14 cellular contexts compared by ENCODE assay signal in genomic region chr1:98210064-98210463, GRCh38.
DNase-seq lines count a peak whose midpoint lies in the region; ATAC-seq, FAIRE-seq and TF ChIP-seq lines count a peak whose summit lies in the region.
"Had no signal": no experiment of that assay in that cellular context is flagged by ENCODE, and none has a peak within 500 bp of the region (broad histone marks: within the 10 kb centered on the region; RNA-seq: fewer than 3 reads in every experiment).

No MANE protein-coding gene starts in this region.

- peaks cover 47% of the 10 kb centered on the region for H3K4me1 Mint-ChIP-seq in HFFc6 (ENCODE audit: low read depth)
- no peaks in the 10 kb centered on the region for H3K4me1 Mint-ChIP-seq in activated T-helper 2 cell treated with anti-CD3 and anti-CD28 coated beads, Interferon-gamma antibody, Interleukin-2, Interleukin-4, amounts not matched to agents 10 μg/mL and 5 μg/mL and 100 μg/mL, durations not matched to agents 14 hours and 24 hours and 36 hours (ENCODE audit: low read depth)
- H3K4me1 Mint-ChIP-seq: naive B cell had no signal

- ATAC-seq in GM18511 (IDR thresholded peaks at IDR 0.05; ENCODE audit: unreplicated experiment), result no peak
- ATAC-seq: activated T-cell treated with anti-CD3 and anti-CD28 coated beads, Interleukin-2, amount 50 U/mL, for 72 hours had no signal

- no peaks in the 10 kb centered on the region for H3K9me3 ChIP-seq in testis

- H3K27me3 Mint-ChIP-seq in HFFc6 (ENCODE audit: insufficient read depth), result no peaks in the 10 kb centered on the region
- H3K27me3 Mint-ChIP-seq in activated T-helper 2 cell treated with anti-CD3 and anti-CD28 coated beads, Interferon-gamma antibody, Interleukin-2, Interleukin-4, amounts not matched to agents 10 μg/mL and 5 μg/mL and 100 μg/mL, durations not matched to agents 14 hours and 24 hours and 36 hours (ENCODE audit: low read depth), result no peaks in the 10 kb centered on the region
- H3K27me3 Mint-ChIP-seq: naive B cell had no signal

- DNase-seq in HFFc6, result peak; percentile 89
- DNase-seq in glomerular visceral epithelial cell (ENCODE audit: extremely low spot score), result peak; percentile 91
- DNase-seq in stromal cell of bone marrow (ENCODE audit: low read depth), result peak; percentile 44
- DNase-seq in DMS79 (lab: John Stamatoyannopoulos, UW), result no peak
- no peak for DNase-seq in activated T-helper 2 cell treated with anti-CD3 and anti-CD28 coated beads, Interferon-gamma antibody, Interleukin-2, Interleukin-4, amounts not matched to agents 10 μg/mL and 5 μg/mL and 100 μg/mL, durations not matched to agents 14 hours and 24 hours and 36 hours (ENCODE audit: low spot score)
- DNase-seq in testis, result no peak
- DNase-seq: activated T-cell treated with anti-CD3 and anti-CD28 coated beads, Interleukin-2, amount 50 U/mL, for 72 hours; naive B cell; NCI-H2081; stimulated activated CD4-positive, alpha-beta T cell treated with anti-CD3 and anti-CD28 coated beads, Interleukin-1b, Interleukin-23, amount 100 ng/mL, for 48 hours; WERI-Rb-1 had no signal

- intact Hi-C loops in activated T-helper 2 cell treated with anti-CD3 and anti-CD28 coated beads, Interferon-gamma antibody, Interleukin-2, Interleukin-4, amounts not matched to agents 10 μg/mL and 5 μg/mL and 100 μg/mL, durations not matched to agents 14 hours and 24 hours and 36 hours (cut with micrococcal nuclease), result no loop called here
- intact Hi-C loops in testis (cut with DNase I; ENCODE audit: low total_unique reads), result no loop called here

- peak overlapping the region; percentile 87 for H3K4me3 Mint-ChIP-seq in HFFc6
- no peak overlapping the region for H3K4me3 Mint-ChIP-seq in activated T-helper 2 cell treated with anti-CD3 and anti-CD28 coated beads, Interferon-gamma antibody, Interleukin-2, Interleukin-4, amounts not matched to agents 10 μg/mL and 5 μg/mL and 100 μg/mL, durations not matched to agents 14 hours and 24 hours and 36 hours (ENCODE audit: low read depth)
- H3K4me3 Mint-ChIP-seq: activated T-cell treated with anti-CD3 and anti-CD28 coated beads, Interleukin-2, amount 50 U/mL, for 72 hours; naive B cell had no signal

- no peak overlapping the region for H3K4me3 ChIP-seq in testis

- H3K27me3 ChIP-seq in testis, result no peaks in the 10 kb centered on the region

- TF ChIP-seq POLR2A in testis (IDR thresholded peaks at IDR 0.05), result no peak

- peaks cover 5% of the 10 kb centered on the region; the same call in 1 of the 2 replicates for H3K9me3 Mint-ChIP-seq in HFFc6
- H3K9me3 Mint-ChIP-seq in activated T-helper 2 cell treated with anti-CD3 and anti-CD28 coated beads, Interferon-gamma antibody, Interleukin-2, Interleukin-4, amounts not matched to agents 10 μg/mL and 5 μg/mL and 100 μg/mL, durations not matched to agents 14 hours and 24 hours and 36 hours, result no peaks in the 10 kb centered on the region

- peak; percentile 85 for FAIRE-seq in TTC549 (lab: Jason Lieb, UNC)
- FAIRE-seq: colon had no signal

- TF ChIP-seq CTCF in HFFc6 (IDR thresholded peaks at IDR 0.05) (no peak), testis (IDR thresholded peaks at IDR 0.05) (no peak)

- no peaks in the 10 kb centered on the region for H3K36me3 ChIP-seq in testis (ENCODE audit: low read depth, missing control alignments)
- H3K36me3 ChIP-seq: WERI-Rb-1 had no signal

- peaks cover 14% of the 10 kb centered on the region for H3K36me3 Mint-ChIP-seq in HFFc6 (ENCODE audit: low read depth)
- H3K36me3 Mint-ChIP-seq in activated T-helper 2 cell treated with anti-CD3 and anti-CD28 coated beads, Interferon-gamma antibody, Interleukin-2, Interleukin-4, amounts not matched to agents 10 μg/mL and 5 μg/mL and 100 μg/mL, durations not matched to agents 14 hours and 24 hours and 36 hours (ENCODE audit: low read depth), result no peaks in the 10 kb centered on the region
- H3K36me3 Mint-ChIP-seq: naive B cell had no signal

- H3K4me1 ChIP-seq in testis, result no peaks in the 10 kb centered on the region

- WGBS in testis, 2 donors, result 33 to 44% methylated on average over 7 of the region's 7 CpGs

- H3K27ac Mint-ChIP-seq in HFFc6, result peak overlapping the region; percentile 93
- no peak overlapping the region for H3K27ac Mint-ChIP-seq in activated T-helper 2 cell treated with anti-CD3 and anti-CD28 coated beads, Interferon-gamma antibody, Interleukin-2, Interleukin-4, amounts not matched to agents 10 μg/mL and 5 μg/mL and 100 μg/mL, durations not matched to agents 14 hours and 24 hours and 36 hours
- H3K27ac Mint-ChIP-seq: activated T-cell treated with anti-CD3 and anti-CD28 coated beads, Interleukin-2, amount 50 U/mL, for 72 hours; naive B cell had no signal

- H3K27ac ChIP-seq in testis, result no peak overlapping the region
- H3K27ac ChIP-seq: WERI-Rb-1 had no signal

Comparison
In these comparisons a context has a peak if more than half of its experiments do, and no peak if none do; other contexts are left out.
1. DNase-seq: peak in HFFc6 (single experiment), glomerular visceral epithelial cell (single experiment) and stromal cell of bone marrow (single experiment); none in DMS79 (single experiment), activated T-helper 2 cell treated with anti-CD3 and anti-CD28 coated beads, Interferon-gamma antibody, Interleukin-2, Interleukin-4, amounts not matched to agents 10 μg/mL and 5 μg/mL and 100 μg/mL, durations not matched to agents 14 hours and 24 hours and 36 hours (single experiment) and testis (single experiment).